Comparison of ENCODE assay signal across 8 cellular contexts in the genomic region with DNA sequence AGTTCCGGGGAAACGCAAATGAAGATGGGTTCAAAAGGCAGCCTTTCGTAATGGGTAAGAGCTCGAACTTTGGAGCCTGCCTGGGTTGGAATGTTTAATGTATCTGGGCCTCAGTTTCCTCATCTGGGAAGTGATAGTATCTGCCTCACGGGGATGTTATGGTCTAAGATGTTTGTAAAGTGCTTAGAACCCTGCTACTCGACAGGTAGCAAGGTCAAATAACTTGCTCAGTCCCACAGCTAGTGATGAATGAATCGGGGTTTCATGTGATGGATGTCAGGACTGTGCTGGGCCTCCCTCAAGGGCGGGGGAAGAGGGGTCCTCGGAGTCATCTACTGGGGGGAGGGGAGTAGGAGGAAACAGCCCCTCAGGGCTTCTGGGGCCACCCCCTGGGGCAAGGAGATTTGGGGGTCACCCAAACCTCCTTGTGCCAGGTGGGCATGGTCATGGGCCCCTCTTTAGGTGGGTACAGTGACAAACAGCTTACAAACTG. TPM values are rescaled to one million over a fixed set of nuclear protein-coding genes. Genes with fewer than 3 reads are reported as not detected.
DNase-seq lines count a peak whose midpoint lies in the region; ATAC-seq, FAIRE-seq and TF ChIP-seq lines count a peak whose summit lies in the region.

No MANE protein-coding gene starts in this region.

- H3K27ac ChIP-seq in DND-41 (ENCODE audit: low read length) (peak overlapping the region; percentile 79), epithelial cell of prostate (peak overlapping the region; percentile 53), parathyroid adenoma (peak overlapping the region; percentile 54)

- peak overlapping the region; percentile 79 for H3K9ac ChIP-seq in DND-41 (ENCODE audit: low read depth, low read length)
- peak overlapping the region; percentile 0 for H3K9ac ChIP-seq in parathyroid adenoma

- H3K4me3 ChIP-seq in DND-41 (ENCODE audit: low read depth in 1 of 2, low read length in 2 of 2) = peak overlapping the region; percentile 61 to 83; a peak in 3 of 4 replicates
- peak overlapping the region; percentile 92 for H3K4me3 ChIP-seq in parathyroid adenoma (ENCODE audit: low read depth, low read length)

- H3K4me1 ChIP-seq in DND-41 (ENCODE audit: insufficient read depth, low read length) (peaks cover 30% of the 10 kb centered on the region), parathyroid adenoma (no peaks in the 10 kb centered on the region)

- H3K27me3 ChIP-seq in DND-41 (ENCODE audit: insufficient read depth, low read length, poor library complexity) (no peaks in the 10 kb centered on the region), parathyroid adenoma (ENCODE audit: control insufficient read depth, insufficient read depth, low read length) (no peaks in the 10 kb centered on the region)

- TF ChIP-seq CTCF in DND-41 (IDR thresholded peaks at IDR 0.05; ENCODE audit: borderline replicate concordance, extremely low read depth, low read length, poor library complexity, severe bottlenecking) (no peak), parathyroid adenoma (IDR thresholded peaks at IDR 0.05) (no peak)

- no peak for FAIRE-seq in GM12892 (lab: Jason Lieb, UNC)

- DNase-seq in DND-41 = peak; percentile 27
- peak; percentile 42 for DNase-seq in RKO (ENCODE audit: low spot score)
- DNase-seq in epithelial cell of prostate (ENCODE audit: low read depth, low spot score) = no peak
- DNase-seq in head of caudate nucleus = no peak
- DNase-seq in NCI-H1105 (lab: John Stamatoyannopoulos, UW) = no peak
- DNase-seq in GM12892 (ENCODE audit: insufficient read length) = no peak

- H3K79me2 ChIP-seq in DND-41 (ENCODE audit: insufficient read depth, low read length) (peaks cover 16% of the 10 kb centered on the region), parathyroid adenoma (no peaks in the 10 kb centered on the region)

- intact Hi-C loops in head of caudate nucleus (cut with DNase I) = no loop called here

- H3K9me3 ChIP-seq in DND-41 (ENCODE audit: insufficient read depth, low read length, severe bottlenecking) = no peaks in the 10 kb centered on the region
- H3K9me3 ChIP-seq in parathyroid adenoma (ENCODE audit: control insufficient read depth, low read length) = no peaks in the 10 kb centered on the region

- no peaks in the 10 kb centered on the region for H4K20me1 ChIP-seq in DND-41 (ENCODE audit: insufficient read depth, low read length)

- H2AFZ ChIP-seq in DND-41 (ENCODE audit: low read depth, low read length) (peak overlapping the region; percentile 89), parathyroid adenoma (peak overlapping the region; percentile 79)

- TF ChIP-seq POLR2A in GM12892 (IDR thresholded peaks at IDR 0.05; ENCODE audit: low read depth, low read length) = no peak

- peaks cover 22% of the 10 kb centered on the region for H3K36me3 ChIP-seq in DND-41 (ENCODE audit: insufficient read depth, low read length)
- H3K36me3 ChIP-seq in parathyroid adenoma (ENCODE audit: control insufficient read depth, insufficient read depth, low read length) = no peaks in the 10 kb centered on the region

- H3K4me2 ChIP-seq in DND-41 (ENCODE audit: insufficient read depth, low read length) (peak overlapping the region; percentile 88), parathyroid adenoma (ENCODE audit: low read length) (peak overlapping the region; percentile 77)

- ATAC-seq in DND-41 (ENCODE audit: insufficient read depth, low read depth) (no peak), HG02642 (IDR thresholded peaks at IDR 0.05; ENCODE audit: poor library complexity, unreplicated experiment) (no peak)

RNA-seq across cellular contexts. Expression of gene PNPO, which starts 0.7 kb away (rescaled TPM):
- polyA plus RNA-seq in GM12892 (2012; ENCODE audit: missing spikeins) = 18.2 TPM

RNA-seq across cellular contexts. Expression of gene PRR15L, which starts 15.6 kb away (rescaled TPM):
- polyA plus RNA-seq in GM12892 (2012; ENCODE audit: missing spikeins) = 0.17 TPM

RNA-seq across cellular contexts. Expression of gene CDK5RAP3, which starts 28.9 kb away (rescaled TPM):
- polyA plus RNA-seq in GM12892 (2012; ENCODE audit: missing spikeins) = 167 TPM

RNA-seq across cellular contexts. Expression of gene SP2, which starts 46.0 kb away (rescaled TPM):
- 5.5 TPM for polyA plus RNA-seq in GM12892 (2012; ENCODE audit: missing spikeins)

Comparison
In these comparisons a context has a peak if more than half of its experiments do, and no peak if none do; other contexts are left out.
1. DNase-seq: peak in DND-41 (single experiment) and RKO (single experiment); none in epithelial cell of prostate (single experiment), head of caudate nucleus (0 of 42), NCI-H1105 (single experiment) and GM12892 (single experiment).
2. Peak in every context shown above with its lines, with median percentiles within 50 percentile points of each other: H3K27ac ChIP-seq.